Comparison of ENCODE assay signal across 8 cellular contexts in the genomic region with DNA sequence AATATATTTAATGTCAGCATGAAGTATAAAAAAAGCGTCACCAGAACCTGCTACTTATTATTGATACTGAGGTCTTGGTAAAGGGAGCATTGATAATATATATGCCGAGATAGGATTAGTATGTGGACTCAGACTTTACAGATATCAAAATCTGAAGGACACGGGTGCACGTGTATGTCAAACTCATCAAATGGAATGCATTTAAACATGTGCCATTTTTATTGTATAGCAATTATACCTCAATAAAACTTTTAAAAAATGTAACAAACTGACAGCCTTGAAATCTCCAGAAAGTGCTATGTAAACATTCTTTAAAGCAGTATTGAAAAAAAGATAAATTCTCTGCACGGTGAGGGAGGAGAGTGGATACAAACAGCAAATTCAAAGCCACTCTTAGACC.
DNase-seq lines count a peak whose midpoint lies in the region; ATAC-seq and TF ChIP-seq lines count a peak whose summit lies in the region.

No MANE protein-coding gene starts in this region.

- TF ChIP-seq CTCF in NB4 (IDR thresholded peaks at IDR 0.05; ENCODE audit: low read depth, low read length), result no peak

- H2AFZ ChIP-seq in neuron (ENCODE audit: low read depth, low read length), result peak overlapping the region; percentile 85

- H3K9ac ChIP-seq in endocrine pancreas (ENCODE audit: control insufficient read depth, insufficient read depth, low read length), result no peak overlapping the region

- no peaks in the 10 kb centered on the region for H3K9me3 Mint-ChIP-seq in CD4-positive, CD25-positive, alpha-beta regulatory T cell

- peaks cover 3% of the 10 kb centered on the region for H3K36me3 Mint-ChIP-seq in CD4-positive, CD25-positive, alpha-beta regulatory T cell

- no peak for ATAC-seq in CD4-positive, CD25-positive, alpha-beta regulatory T cell (ENCODE audit: low read depth in 2 of 2)
- no peak for ATAC-seq in GM18907 (IDR thresholded peaks at IDR 0.05; ENCODE audit: unreplicated experiment)

- H3K4me1 ChIP-seq in CD4-positive, CD25-positive, alpha-beta regulatory T cell (ENCODE audit: control insufficient read depth, insufficient read depth, low read length, poor library complexity, severe bottlenecking), result peaks cover 7% of the 10 kb centered on the region
- H3K4me1 ChIP-seq in endocrine pancreas (ENCODE audit: control insufficient read depth, insufficient read depth, low read length) (no peaks in the 10 kb centered on the region), neuron (ENCODE audit: insufficient read depth, low read length) (peaks cover 13% of the 10 kb centered on the region)

- peak overlapping the region in 2 of 3 donors; percentile 98 for H3K27ac Mint-ChIP-seq in CD4-positive, CD25-positive, alpha-beta regulatory T cell

- DNase-seq in CD4-positive, CD25-positive, alpha-beta regulatory T cell, result no peak
- DNase-seq in NB4 (ENCODE audit: low read depth), result no peak
- no peak for DNase-seq in DMS153 treated with DMSO at 0.1 percent for 48 hours (lab: John Stamatoyannopoulos, UW; ENCODE audit: unreplicated experiment)
- no peak for DNase-seq in NOMO-1 treated with dmso at 0.1 percent for 144 hours (lab: John Stamatoyannopoulos, UW; ENCODE audit: unreplicated experiment)
- DNase-seq in EL, result no peak

- peak overlapping the region; percentile 90 to 98 (median 98) for H3K4me3 Mint-ChIP-seq in CD4-positive, CD25-positive, alpha-beta regulatory T cell

- H3K27me3 ChIP-seq in CD4-positive, CD25-positive, alpha-beta regulatory T cell (ENCODE audit: control insufficient read depth, insufficient read depth, low read length), result no peaks in the 10 kb centered on the region
- H3K27me3 ChIP-seq in endocrine pancreas (ENCODE audit: control insufficient read depth, insufficient read depth, low read length), result no peaks in the 10 kb centered on the region
- no peaks in the 10 kb centered on the region for H3K27me3 ChIP-seq in neuron (ENCODE audit: insufficient read depth, low read length)

- H3K36me3 ChIP-seq in CD4-positive, CD25-positive, alpha-beta regulatory T cell (ENCODE audit: control insufficient read depth, insufficient read depth, low read length), result no peaks in the 10 kb centered on the region
- H3K36me3 ChIP-seq in endocrine pancreas (ENCODE audit: control insufficient read depth, insufficient read depth, low read length), result no peaks in the 10 kb centered on the region
- no peaks in the 10 kb centered on the region for H3K36me3 ChIP-seq in neuron (ENCODE audit: insufficient read depth, low read length)

- H3K27me3 Mint-ChIP-seq in CD4-positive, CD25-positive, alpha-beta regulatory T cell, result peaks cover 10% of the 10 kb centered on the region

- peak overlapping the region; percentile 96 for H3K4me3 ChIP-seq in CD4-positive, CD25-positive, alpha-beta regulatory T cell (ENCODE audit: low read depth, low read length)
- peak overlapping the region; percentile 98 for H3K4me3 ChIP-seq in NB4 (ENCODE audit: low read depth, low read length)
- peak overlapping the region; percentile 46 for H3K4me3 ChIP-seq in endocrine pancreas (ENCODE audit: control insufficient read depth, insufficient read depth, low read length)
- H3K4me3 ChIP-seq in neuron (ENCODE audit: low read length), result peak overlapping the region; percentile 92

- H3K27ac ChIP-seq in CD4-positive, CD25-positive, alpha-beta regulatory T cell (ENCODE audit: insufficient read depth, low read length, poor library complexity, severe bottlenecking), result peak overlapping the region; percentile 85

- no peak for TF ChIP-seq POLR2A in NB4 (IDR thresholded peaks at IDR 0.05; ENCODE audit: extremely low read depth, insufficient read length)

- H3K4me1 Mint-ChIP-seq in CD4-positive, CD25-positive, alpha-beta regulatory T cell, result peaks cover 3 to 22% (median 12%) of the 10 kb centered on the region in 4 donors

- H3K9me3 ChIP-seq in CD4-positive, CD25-positive, alpha-beta regulatory T cell (ENCODE audit: control insufficient read depth in 2 of 2, low read length in 2 of 2), result no peaks in the 10 kb centered on the region
- H3K9me3 ChIP-seq in endocrine pancreas (ENCODE audit: control insufficient read depth, low read length), result no peaks in the 10 kb centered on the region
- no peaks in the 10 kb centered on the region for H3K9me3 ChIP-seq in neuron (ENCODE audit: low read length)

Comparison
In these comparisons a context has a peak if more than half of its experiments do, and no peak if none do; other contexts are left out.
1. H3K4me3 ChIP-seq: peak in every context shown above with its lines; median percentile 98 in NB4; 96 in CD4-positive, CD25-positive, alpha-beta regulatory T cell; 92 in neuron; 46 in endocrine pancreas.